Comparison of ENCODE assay signal across 1 cellular context in the genomic region with DNA sequence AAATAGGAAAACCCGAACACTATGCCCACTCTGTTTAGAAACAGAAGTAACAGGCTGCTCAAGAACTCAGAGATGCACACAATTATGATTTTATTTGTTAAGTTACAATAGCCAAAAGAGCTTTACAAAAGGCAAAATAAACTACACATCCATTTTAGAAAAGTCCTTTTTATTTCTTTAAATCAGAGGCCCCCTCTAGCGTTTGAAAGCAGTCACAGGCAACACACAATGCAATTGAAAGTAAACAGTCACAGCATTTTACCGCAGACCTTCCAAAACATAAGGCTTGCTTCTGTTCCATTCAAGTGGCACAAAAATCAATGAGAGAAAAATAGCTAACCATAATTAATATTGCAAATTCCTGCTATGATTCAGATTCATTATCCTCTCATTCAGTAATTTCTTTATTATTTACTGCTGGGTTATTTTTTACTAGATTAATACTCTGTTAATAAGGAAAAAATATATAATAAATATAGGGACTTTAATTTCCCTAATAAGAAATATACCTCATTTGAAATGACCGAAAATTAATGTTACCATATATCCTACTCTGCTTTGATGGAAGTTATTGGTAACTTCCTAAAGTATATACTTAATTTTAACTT.
A peak's percentile ranks its signal among the peaks of the same experiment; 100 is the strongest.
TF ChIP-seq lines count a peak whose summit lies in the region.

No MANE protein-coding gene starts in this region.

TF ChIP-seq in HepG2, 621 proteins besides CTCF, POLR2A, EP300 and RAD21 (continued from another document):
- no peak for TF ChIP-seq NFRKB (IDR thresholded peaks at IDR 0.05)
- TF ChIP-seq ZNF724P (CRISPR knock-in tag; IDR thresholded peaks at IDR 0.05; ENCODE audit: borderline replicate concordance), result no peak
- TF ChIP-seq, protein P1, sequence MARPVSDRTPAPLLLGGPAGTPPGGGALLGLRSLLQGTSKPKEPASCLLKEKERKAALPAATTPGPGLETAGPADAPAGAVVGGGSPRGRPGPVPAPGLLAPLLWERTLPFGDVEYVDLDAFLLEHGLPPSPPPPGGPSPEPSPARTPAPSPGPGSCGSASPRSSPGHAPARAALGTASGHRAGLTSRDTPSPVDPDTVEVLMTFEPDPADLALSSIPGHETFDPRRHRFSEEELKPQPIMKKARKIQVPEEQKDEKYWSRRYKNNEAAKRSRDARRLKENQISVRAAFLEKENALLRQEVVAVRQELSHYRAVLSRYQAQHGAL (CRISPR knock-in tag; IDR thresholded peaks at IDR 0.05; ENCODE audit: not compliant biosample characterization), result no peak
- TF ChIP-seq, protein P2, sequence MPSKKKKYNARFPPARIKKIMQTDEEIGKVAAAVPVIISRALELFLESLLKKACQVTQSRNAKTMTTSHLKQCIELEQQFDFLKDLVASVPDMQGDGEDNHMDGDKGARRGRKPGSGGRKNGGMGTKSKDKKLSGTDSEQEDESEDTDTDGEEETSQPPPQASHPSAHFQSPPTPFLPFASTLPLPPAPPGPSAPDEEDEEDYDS (CRISPR knock-in tag; IDR thresholded peaks at IDR 0.05), result no peak
- TF ChIP-seq SMC3 (IDR thresholded peaks at IDR 0.05; ENCODE audit: low read length), result peak; percentile 60
- 0 out of 2 replicates have a peak, but pooled peaks have one; percentile 12 for TF ChIP-seq FOXA3 (CRISPR knock-in tag; IDR thresholded peaks at IDR 0.05)
- no peak for TF ChIP-seq NR2F2 (IDR thresholded peaks at IDR 0.05; ENCODE audit: borderline replicate concordance, low read depth)
- no peak for TF ChIP-seq FOXA1 (IDR thresholded peaks at IDR 0.05)
- TF ChIP-seq FOXA1 (CRISPR knock-in tag; IDR thresholded peaks at IDR 0.05), result peak; percentile 30; the same call in 1 of the 2 replicates
- no peak for TF ChIP-seq CREB3 (CRISPR knock-in tag; IDR thresholded peaks at IDR 0.05)
